Comparison of ENCODE assay signal across 1 cellular context in the genomic region with DNA sequence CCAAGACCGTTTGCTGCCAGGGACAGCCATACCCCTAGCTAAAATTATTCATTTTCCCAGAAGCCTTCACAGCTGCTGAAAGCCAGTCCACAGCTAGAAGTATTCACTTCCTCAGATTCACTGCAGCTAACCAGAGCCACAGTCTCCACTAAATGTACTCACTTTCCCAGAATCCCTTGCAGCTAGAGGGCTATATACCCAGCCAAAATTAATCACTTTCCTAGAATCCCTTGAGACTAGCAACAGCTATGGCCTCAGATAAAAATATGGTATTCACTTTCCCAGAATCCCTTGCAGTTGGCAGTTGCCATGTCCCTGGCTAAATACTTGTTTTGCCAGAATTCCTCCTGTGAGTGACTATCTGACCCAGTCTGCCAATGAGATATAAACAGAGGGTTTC.
TF ChIP-seq lines count a peak whose summit lies in the region.

No MANE protein-coding gene starts in this region.

TF ChIP-seq in GM12878, 131 proteins besides CTCF, POLR2A, EP300 and RAD21:
- TF ChIP-seq NFIC (IDR thresholded peaks at IDR 0.05; ENCODE audit: low read depth, low read length): no peak
- peak; percentile 21; the same call in 1 of the 2 replicates for TF ChIP-seq SPI1 (IDR thresholded peaks at IDR 0.05; ENCODE audit: borderline replicate concordance, insufficient read depth, low read depth, low read length)
